Comparison of ENCODE assay signal across 1 cellular context in the genomic region with DNA sequence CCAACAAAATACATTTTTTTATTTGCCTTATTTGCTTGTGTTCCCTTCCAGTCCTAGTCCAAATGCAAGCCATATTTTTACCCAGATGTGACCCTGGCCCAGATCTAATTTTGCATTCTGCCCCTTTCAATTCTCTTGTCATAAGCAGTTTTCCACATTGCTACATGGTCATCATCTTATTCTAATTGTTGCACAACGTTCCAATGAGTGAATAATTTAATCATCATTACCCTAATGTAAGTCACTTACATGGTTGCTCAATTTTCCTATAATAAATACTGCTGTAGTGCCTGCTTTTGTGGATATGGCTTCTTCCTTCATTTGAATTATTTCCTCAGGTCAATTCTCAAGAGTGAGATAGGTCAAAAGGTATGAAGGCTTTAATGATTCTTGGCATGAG.
A peak's percentile ranks its signal among the peaks of the same experiment; 100 is the strongest.
TF ChIP-seq lines count a peak whose summit lies in the region.

No MANE protein-coding gene starts in this region.

TF ChIP-seq in HepG2, 621 proteins besides CTCF, POLR2A, EP300 and RAD21:
- TF ChIP-seq ZNF83 (CRISPR knock-in tag; IDR thresholded peaks at IDR 0.05; ENCODE audit: borderline replicate concordance) (no peak), ZNF343 (CRISPR knock-in tag; IDR thresholded peaks at IDR 0.05) (no peak), CEBPB (IDR thresholded peaks at IDR 0.05; ENCODE audit: borderline replicate concordance, low read depth, low read length) (peak; percentile 71), HDAC2 (CRISPR knock-in tag; IDR thresholded peaks at IDR 0.05) (no peak), CREM (IDR thresholded peaks at IDR 0.05) (no peak), CREM (CRISPR knock-in tag; IDR thresholded peaks at IDR 0.05) (no peak), NCOA2 (CRISPR knock-in tag; IDR thresholded peaks at IDR 0.05) (no peak), CCDC6 (CRISPR knock-in tag; IDR thresholded peaks at IDR 0.05) (no peak)
